ENCODE assay signal across 8 cellular contexts in the genomic region with DNA sequence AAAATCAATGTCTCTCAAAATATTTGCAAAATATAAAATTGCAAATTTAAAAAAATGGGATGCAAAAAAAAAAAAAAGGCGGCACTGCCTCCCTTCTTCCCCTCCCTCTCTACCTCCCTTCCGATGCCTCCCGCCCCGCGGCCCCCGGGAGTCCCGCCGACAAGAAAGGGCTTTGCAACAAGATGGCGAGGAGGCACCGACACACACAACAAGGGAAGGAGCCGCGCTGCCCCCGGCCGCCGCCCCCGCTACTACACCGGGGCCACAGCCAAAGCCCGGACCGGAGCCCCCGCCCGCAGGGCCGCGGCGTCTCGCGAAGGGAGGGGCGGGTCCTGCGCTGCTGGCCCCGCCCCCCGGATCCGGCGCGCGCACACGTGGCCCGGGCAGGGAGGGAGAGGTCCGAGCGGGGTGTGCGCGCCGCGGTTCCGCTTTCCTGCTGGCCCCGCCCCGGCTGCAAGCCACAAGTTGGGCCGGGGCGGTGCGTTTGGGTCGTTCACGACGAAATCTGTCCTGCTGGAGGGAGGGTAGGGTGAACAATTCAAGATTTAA. TPM values are rescaled to one million over a fixed set of nuclear protein-coding genes. Genes with fewer than 3 reads are reported as not detected.
DNase-seq lines count a peak whose midpoint lies in the region; ATAC-seq and TF ChIP-seq lines count a peak whose summit lies in the region.

A gene with protein sequence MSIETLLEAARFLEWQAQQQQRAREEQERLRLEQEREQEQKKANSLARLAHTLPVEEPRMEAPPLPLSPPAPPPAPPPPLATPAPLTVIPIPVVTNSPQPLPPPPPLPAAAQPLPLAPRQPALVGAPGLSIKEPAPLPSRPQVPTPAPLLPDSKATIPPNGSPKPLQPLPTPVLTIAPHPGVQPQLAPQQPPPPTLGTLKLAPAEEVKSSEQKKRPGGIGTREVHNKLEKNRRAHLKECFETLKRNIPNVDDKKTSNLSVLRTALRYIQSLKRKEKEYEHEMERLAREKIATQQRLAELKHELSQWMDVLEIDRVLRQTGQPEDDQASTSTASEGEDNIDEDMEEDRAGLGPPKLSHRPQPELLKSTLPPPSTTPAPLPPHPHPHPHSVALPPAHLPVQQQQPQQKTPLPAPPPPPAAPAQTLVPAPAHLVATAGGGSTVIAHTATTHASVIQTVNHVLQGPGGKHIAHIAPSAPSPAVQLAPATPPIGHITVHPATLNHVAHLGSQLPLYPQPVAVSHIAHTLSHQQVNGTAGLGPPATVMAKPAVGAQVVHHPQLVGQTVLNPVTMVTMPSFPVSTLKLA (minus strand): TSS at position 184 of the 549 bp plus-strand sequence. CDS start 348 bp downstream, outside the sequence.

- H3K4me3 Mint-ChIP-seq in GM23338 = peak within 1 kb of the TSS; percentile 96
- H3K4me3 Mint-ChIP-seq in stimulated activated naive CD8-positive, alpha-beta T cell treated with anti-CD3 and anti-CD28 coated beads, Interleukin-15, Interleukin-2, amounts not matched to agents 100 ng/mL and 50 ng/mL, for 24 hours = peak within 1 kb of the TSS; percentile 94

- TF ChIP-seq EP300 in neural cell (conservative IDR thresholded peaks at IDR 0.05; ENCODE audit: poor library complexity, severe bottlenecking) = no peak

- no peaks in the 10 kb centered on the region for H3K27me3 ChIP-seq in DOHH2 (ENCODE audit: control insufficient read depth, low read length)
- no peaks in the 10 kb centered on the region for H3K27me3 ChIP-seq in GM23338 (ENCODE audit: insufficient read depth)
- no peaks in the 10 kb centered on the region for H3K27me3 ChIP-seq in RWPE2 (ENCODE audit: insufficient read depth, poor library complexity, severe bottlenecking)
- H3K27me3 ChIP-seq in neural cell (ENCODE audit: insufficient read depth, low read depth, low read length) = no peaks in the 10 kb centered on the region

- TF ChIP-seq RAD21 in neural cell (conservative IDR thresholded peaks at IDR 0.05) = no peak

- peaks cover 4% of the 10 kb centered on the region; the same call in 1 of the 2 replicates for H3F3A ChIP-seq in DOHH2 (ENCODE audit: control insufficient read depth, insufficient read depth)
- H3F3A ChIP-seq in GM23338 (replicated peaks; ENCODE audit: low read depth) = peaks cover 17% of the 10 kb centered on the region
- H3F3A ChIP-seq in neural cell (ENCODE audit: insufficient read depth, low read length, poor library complexity, severe bottlenecking) = no peaks in the 10 kb centered on the region

- H3K4me1 Mint-ChIP-seq in GM23338 = peaks cover 31% of the 10 kb centered on the region
- peaks cover 58% of the 10 kb centered on the region for H3K4me1 Mint-ChIP-seq in stimulated activated naive CD8-positive, alpha-beta T cell treated with anti-CD3 and anti-CD28 coated beads, Interleukin-15, Interleukin-2, amounts not matched to agents 100 ng/mL and 50 ng/mL, for 24 hours (ENCODE audit: low read depth)

- H3K36me3 ChIP-seq in DOHH2 (ENCODE audit: control insufficient read depth, low read length) (no peaks in the 10 kb centered on the region), GM23338 (ENCODE audit: insufficient read depth) (no peaks in the 10 kb centered on the region), RWPE2 (ENCODE audit: low read depth) (no peaks in the 10 kb centered on the region), neural cell (ENCODE audit: insufficient read depth, low read length) (no peaks in the 10 kb centered on the region)

- DNase-seq in GM23338 (ENCODE audit: low spot score) (peak; percentile 92), LNCaP clone FGC (ENCODE audit: low read depth) (no peak), RWPE2 (ENCODE audit: low spot score) (peak; percentile 90), fibroblast of the conjunctiva (ENCODE audit: low read depth) (peak; percentile 91)
- peak; percentile 93 for DNase-seq in activated effector memory CD4-positive, alpha-beta T cell treated with Interleukin-2 at 50 U/mL for 16 hours

- H3K27ac ChIP-seq in DOHH2 (ENCODE audit: low read depth, low read length) (peak within 1 kb of the TSS; percentile 74), GM23338 (ENCODE audit: low read depth) (peak within 1 kb of the TSS; percentile 100), RWPE2 (ENCODE audit: poor library complexity, severe bottlenecking) (peak within 1 kb of the TSS; percentile 94), neural cell (ENCODE audit: low read length) (peak within 1 kb of the TSS; percentile 100)

- H3K9me3 Mint-ChIP-seq in GM23338 = 0 out of 3 replicates have a peak, but pooled peaks cover 2% of the 10 kb centered on the region
- no peaks in the 10 kb centered on the region for H3K9me3 Mint-ChIP-seq in stimulated activated naive CD8-positive, alpha-beta T cell treated with anti-CD3 and anti-CD28 coated beads, Interleukin-15, Interleukin-2, amounts not matched to agents 100 ng/mL and 50 ng/mL, for 24 hours

- H3K27ac Mint-ChIP-seq in GM23338 = peak within 1 kb of the TSS; percentile 99
- peak within 1 kb of the TSS; percentile 99 for H3K27ac Mint-ChIP-seq in stimulated activated naive CD8-positive, alpha-beta T cell treated with anti-CD3 and anti-CD28 coated beads, Interleukin-15, Interleukin-2, amounts not matched to agents 100 ng/mL and 50 ng/mL, for 24 hours

- peaks cover 24% of the 10 kb centered on the region for H3K27me3 Mint-ChIP-seq in GM23338 (ENCODE audit: insufficient read depth, low read depth, poor library complexity)
- H3K27me3 Mint-ChIP-seq in stimulated activated naive CD8-positive, alpha-beta T cell treated with anti-CD3 and anti-CD28 coated beads, Interleukin-15, Interleukin-2, amounts not matched to agents 100 ng/mL and 50 ng/mL, for 24 hours = no peaks in the 10 kb centered on the region

- peak within 1 kb of the TSS; percentile 99 for H3K9ac ChIP-seq in neural cell (ENCODE audit: low read length)

- no peak for TF ChIP-seq CTCF in DOHH2 (IDR thresholded peaks at IDR 0.05; ENCODE audit: low read depth, low read length, poor library complexity, severe bottlenecking)
- no peak for TF ChIP-seq CTCF in GM23338 (conservative IDR thresholded peaks at IDR 0.05; ENCODE audit: low read depth in 2 of 2)
- TF ChIP-seq CTCF in LNCaP clone FGC (IDR thresholded peaks at IDR 0.05; ENCODE audit: control insufficient read depth, extremely low read depth, insufficient read depth) = no peak
- no peak for TF ChIP-seq CTCF in RWPE2 (IDR thresholded peaks at IDR 0.05; ENCODE audit: poor library complexity, severe bottlenecking)
- TF ChIP-seq CTCF in neural cell (IDR thresholded peaks at IDR 0.05; ENCODE audit: poor library complexity, severe bottlenecking) = no peak

- H3K4me2 ChIP-seq in DOHH2 (ENCODE audit: low read length) (peak within 1 kb of the TSS; percentile 85), GM23338 (peak within 1 kb of the TSS; percentile 97), neural cell (ENCODE audit: low read length) (peak within 1 kb of the TSS; percentile 33)

- H4K20me1 ChIP-seq in DOHH2 (ENCODE audit: control insufficient read depth, insufficient read depth, low read depth, low read length) (no peaks in the 10 kb centered on the region; the same call in 1 of the 2 replicates), GM23338 (replicated peaks; ENCODE audit: insufficient read depth) (no peaks in the 10 kb centered on the region), neural cell (ENCODE audit: insufficient read depth) (peaks cover 23% of the 10 kb centered on the region)

- H2AFZ ChIP-seq in GM23338 (0 out of 2 replicates have a peak within 1 kb of the TSS, but pooled peaks have one; percentile 66), neural cell (ENCODE audit: low read depth, low read length) (no peak within 1 kb of the TSS)

- ATAC-seq in GM23338 (peak; percentile 15), RWPE2 (ENCODE audit: low read depth) (peak; percentile 6)

- H3K4me3 ChIP-seq in DOHH2 (ENCODE audit: low read length) (peak within 1 kb of the TSS; percentile 98), GM23338 (peak within 1 kb of the TSS; percentile 83), LNCaP clone FGC (ENCODE audit: low read depth, low read length) (peak within 1 kb of the TSS; percentile 98), RWPE2 (ENCODE audit: severe bottlenecking) (peak within 1 kb of the TSS; percentile 84), neural cell (ENCODE audit: low read length) (peak within 1 kb of the TSS; percentile 100)

- no peaks in the 10 kb centered on the region for H3K36me3 Mint-ChIP-seq in GM23338 (ENCODE audit: low read depth)
- peaks cover 5% of the 10 kb centered on the region for H3K36me3 Mint-ChIP-seq in stimulated activated naive CD8-positive, alpha-beta T cell treated with anti-CD3 and anti-CD28 coated beads, Interleukin-15, Interleukin-2, amounts not matched to agents 100 ng/mL and 50 ng/mL, for 24 hours (ENCODE audit: low read depth)

- H3K9me2 ChIP-seq in DOHH2 (replicated peaks; ENCODE audit: control insufficient read depth, low read length) = no peaks in the 10 kb centered on the region
- no peaks in the 10 kb centered on the region for H3K9me2 ChIP-seq in GM23338 (ENCODE audit: insufficient read depth)
- H3K9me2 ChIP-seq in neural cell (ENCODE audit: insufficient read depth, low read length) = no peaks in the 10 kb centered on the region

- peaks cover 38% of the 10 kb centered on the region for H3K79me2 ChIP-seq in DOHH2 (ENCODE audit: control insufficient read depth, low read length)
- peaks cover 22% of the 10 kb centered on the region for H3K79me2 ChIP-seq in GM23338 (replicated peaks; ENCODE audit: insufficient read depth)
- H3K79me2 ChIP-seq in neural cell (replicated peaks; ENCODE audit: insufficient read depth, low read length) = peaks cover 42% of the 10 kb centered on the region

- no peaks in the 10 kb centered on the region for H3K9me3 ChIP-seq in DOHH2 (ENCODE audit: control insufficient read depth, insufficient read depth, low read length)
- no peaks in the 10 kb centered on the region for H3K9me3 ChIP-seq in RWPE2 (ENCODE audit: severe bottlenecking)
- no peaks in the 10 kb centered on the region for H3K9me3 ChIP-seq in neural cell (ENCODE audit: low read length)

- H3K4me1 ChIP-seq in DOHH2 (ENCODE audit: control insufficient read depth, low read length) (peaks cover 42% of the 10 kb centered on the region), GM23338 (ENCODE audit: insufficient read depth) (peaks cover 28% of the 10 kb centered on the region), RWPE2 (ENCODE audit: insufficient read depth, poor library complexity, severe bottlenecking) (peaks cover 23% of the 10 kb centered on the region)

RNA-seq across cellular contexts. Expression of the gene that starts here (rescaled TPM):
- total RNA-seq in GM23338 (2014; rRNA removed; shearing (Covaris generic)) = 6.4 and 10.4 TPM in 2 replicates
- 5.7 and 6.7 TPM in 2 replicates for polyA plus RNA-seq in GM23338 (2016; fragmentation: Nextera tagmentation; extraction: Ambion mirVana)
- polyA plus RNA-seq in neural cell = 6.1 and 11.6 TPM in 2 replicates
- 12.4 and 15.6 TPM in 2 replicates for polyA minus RNA-seq in neural cell

Comparison
In these comparisons a context has a peak if more than half of its experiments do, and no peak if none do; other contexts are left out.
1. H3K4me2 ChIP-seq: peak in every context shown above with its lines; median percentile 97 in GM23338; 85 in DOHH2; 33 in neural cell.